ENCODE assay signal across 1 cellular context in the genomic region with DNA sequence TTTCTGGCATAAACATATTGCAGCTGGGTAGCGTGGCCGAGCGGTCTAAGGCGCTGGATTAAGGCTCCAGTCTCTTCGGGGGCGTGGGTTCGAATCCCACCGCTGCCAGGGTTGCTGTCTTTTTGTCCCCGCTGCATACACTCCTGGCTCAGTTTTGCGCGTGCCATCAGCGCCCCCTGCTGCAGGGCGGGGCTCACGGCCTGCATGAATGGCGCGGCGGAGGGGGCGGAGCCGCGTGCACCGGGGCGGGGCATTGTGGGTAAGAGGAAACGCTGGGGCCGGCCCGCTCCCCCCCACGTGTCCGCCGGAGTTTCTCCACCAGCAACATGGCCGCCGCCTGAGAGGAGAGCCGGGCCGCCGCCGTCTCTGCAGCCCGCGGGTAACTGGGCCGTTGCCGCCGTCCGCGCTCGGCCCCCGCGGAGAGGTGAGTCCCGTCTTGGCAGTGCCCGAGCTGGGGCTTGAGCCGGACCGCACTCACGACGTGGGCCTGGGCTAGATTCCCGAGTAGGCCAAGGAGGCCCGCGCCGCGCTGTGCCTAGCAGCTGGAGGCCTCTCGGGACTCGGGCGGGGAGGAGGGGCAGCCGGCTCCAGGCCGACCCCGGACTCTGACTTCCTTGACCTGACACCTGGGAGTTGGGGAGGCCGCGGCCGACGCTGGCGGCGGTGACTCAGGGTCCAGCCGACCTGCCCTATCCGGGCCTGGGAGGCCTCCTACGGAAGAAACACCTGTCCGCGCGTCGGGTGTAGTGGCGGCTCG.
TF ChIP-seq lines count a peak whose summit lies in the region.

POLR3E (plus strand) TSS at position 296 of the 757 bp plus-strand sequence. CDS start 5,560 bp downstream, outside the sequence.

TF ChIP-seq in HEK293, 187 proteins besides CTCF, POLR2A, EP300 and RAD21 (continued from another document and continues in another):
- no peak for TF ChIP-seq BCL6B (tag by site-specific recombination; IDR thresholded peaks at IDR 0.05)
- TF ChIP-seq TSHZ1 (tag by site-specific recombination; IDR thresholded peaks at IDR 0.05; ENCODE audit: borderline replicate concordance), result peak; percentile 64
- peak; percentile 73 for TF ChIP-seq ZFP69B (tag by site-specific recombination; IDR thresholded peaks at IDR 0.05)
- TF ChIP-seq SETDB1 (IDR thresholded peaks at IDR 0.05; ENCODE audit: insufficient read length, low read length), result no peak
- TF ChIP-seq REPIN1 (tag by site-specific recombination; IDR thresholded peaks at IDR 0.05; ENCODE audit: low read depth), result peak; percentile 78
- no peak for TF ChIP-seq ZNF521 (tag by site-specific recombination; IDR thresholded peaks at IDR 0.05)
- TF ChIP-seq ZNF169 (tag by site-specific recombination; IDR thresholded peaks at IDR 0.05), result no peak
- TF ChIP-seq ZBTB1 (tag by site-specific recombination; IDR thresholded peaks at IDR 0.05), result no peak
- no peak for TF ChIP-seq ZNF426 (tag by site-specific recombination; IDR thresholded peaks at IDR 0.05)
- TF ChIP-seq, protein P1, sequence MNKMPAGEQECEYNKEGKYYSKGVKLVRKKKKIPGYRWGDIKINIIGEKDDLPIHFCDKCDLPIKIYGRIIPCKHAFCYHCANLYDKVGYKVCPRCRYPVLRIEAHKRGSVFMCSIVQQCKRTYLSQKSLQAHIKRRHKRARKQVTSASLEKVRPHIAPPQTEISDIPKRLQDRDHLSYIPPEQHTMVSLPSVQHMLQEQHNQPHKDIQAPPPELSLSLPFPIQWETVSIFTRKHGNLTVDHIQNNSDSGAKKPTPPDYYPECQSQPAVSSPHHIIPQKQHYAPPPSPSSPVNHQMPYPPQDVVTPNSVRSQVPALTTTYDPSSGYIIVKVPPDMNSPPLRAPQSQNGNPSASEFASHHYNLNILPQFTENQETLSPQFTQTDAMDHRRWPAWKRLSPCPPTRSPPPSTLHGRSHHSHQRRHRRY (tag by site-specific recombination; IDR thresholded peaks at IDR 0.05), result no peak
- no peak; the same call in 1 of the 2 replicates for TF ChIP-seq ZNF146 (tag by site-specific recombination; IDR thresholded peaks at IDR 0.05)
- no peak for TF ChIP-seq ZNF202 (tag by site-specific recombination; IDR thresholded peaks at IDR 0.05; ENCODE audit: borderline replicate concordance)
- 0 out of 2 replicates have a peak, but pooled peaks have one; percentile 29 for TF ChIP-seq ZBTB48 (tag by site-specific recombination; IDR thresholded peaks at IDR 0.05)
- TF ChIP-seq ZNF776 (tag by site-specific recombination; IDR thresholded peaks at IDR 0.05; ENCODE audit: borderline replicate concordance), result no peak
- TF ChIP-seq GLI2 (tag by site-specific recombination; IDR thresholded peaks at IDR 0.05; ENCODE audit: borderline replicate concordance, low read depth), result no peak
- no peak for TF ChIP-seq ZNF350 (tag by site-specific recombination; IDR thresholded peaks at IDR 0.05)
- TF ChIP-seq FEZF1 (tag by site-specific recombination; IDR thresholded peaks at IDR 0.05), result no peak
- TF ChIP-seq ZNF18 (tag by site-specific recombination; IDR thresholded peaks at IDR 0.05), result 0 out of 2 replicates have a peak, but pooled peaks have one; percentile 37
- peak; percentile 86 for TF ChIP-seq INSM2 (tag by site-specific recombination; IDR thresholded peaks at IDR 0.05)
- peak; percentile 50; the same call in 1 of the 2 replicates for TF ChIP-seq MEIS1 (CRISPR knock-in tag; IDR thresholded peaks at IDR 0.05; ENCODE audit: borderline replicate concordance)
- TF ChIP-seq GLIS2 (tag by site-specific recombination; IDR thresholded peaks at IDR 0.05), result peak; percentile 86
- TF ChIP-seq ZNF670 (tag by site-specific recombination; IDR thresholded peaks at IDR 0.05; ENCODE audit: low read depth), result no peak
- TF ChIP-seq MZF1 (tag by site-specific recombination; IDR thresholded peaks at IDR 0.05; ENCODE audit: borderline replicate concordance), result no peak
- no peak for TF ChIP-seq ZNF248 (tag by site-specific recombination; IDR thresholded peaks at IDR 0.05)
- TF ChIP-seq, protein P2, sequence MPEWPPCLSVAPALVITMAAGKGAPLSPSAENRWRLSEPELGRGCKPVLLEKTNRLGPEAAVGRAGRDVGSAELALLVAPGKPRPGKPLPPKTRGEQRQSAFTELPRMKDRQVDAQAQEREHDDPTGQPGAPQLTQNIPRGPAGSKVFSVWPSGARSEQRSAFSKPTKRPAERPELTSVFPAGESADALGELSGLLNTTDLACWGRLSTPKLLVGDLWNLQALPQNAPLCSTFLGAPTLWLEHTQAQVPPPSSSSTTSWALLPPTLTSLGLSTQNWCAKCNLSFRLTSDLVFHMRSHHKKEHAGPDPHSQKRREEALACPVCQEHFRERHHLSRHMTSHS (tag by site-specific recombination; IDR thresholded peaks at IDR 0.05), result no peak
- no peak for TF ChIP-seq ZNF560 (tag by site-specific recombination; IDR thresholded peaks at IDR 0.05; ENCODE audit: borderline replicate concordance)
- TF ChIP-seq ZNF677 (tag by site-specific recombination; IDR thresholded peaks at IDR 0.05), result no peak; the same call in 1 of the 2 replicates
- no peak for TF ChIP-seq ZNF701 (tag by site-specific recombination; IDR thresholded peaks at IDR 0.05)
- TF ChIP-seq ZNF423 (tag by site-specific recombination; IDR thresholded peaks at IDR 0.05), result no peak
- TF ChIP-seq ZNF510 (tag by site-specific recombination; IDR thresholded peaks at IDR 0.05; ENCODE audit: insufficient replicate concordance), result no peak
- peak; percentile 67; the same call in 1 of the 2 replicates for TF ChIP-seq ZSCAN23 (tag by site-specific recombination; IDR thresholded peaks at IDR 0.05)
- no peak for TF ChIP-seq ZNF404 (tag by site-specific recombination; IDR thresholded peaks at IDR 0.05)
- TF ChIP-seq, protein P3, sequence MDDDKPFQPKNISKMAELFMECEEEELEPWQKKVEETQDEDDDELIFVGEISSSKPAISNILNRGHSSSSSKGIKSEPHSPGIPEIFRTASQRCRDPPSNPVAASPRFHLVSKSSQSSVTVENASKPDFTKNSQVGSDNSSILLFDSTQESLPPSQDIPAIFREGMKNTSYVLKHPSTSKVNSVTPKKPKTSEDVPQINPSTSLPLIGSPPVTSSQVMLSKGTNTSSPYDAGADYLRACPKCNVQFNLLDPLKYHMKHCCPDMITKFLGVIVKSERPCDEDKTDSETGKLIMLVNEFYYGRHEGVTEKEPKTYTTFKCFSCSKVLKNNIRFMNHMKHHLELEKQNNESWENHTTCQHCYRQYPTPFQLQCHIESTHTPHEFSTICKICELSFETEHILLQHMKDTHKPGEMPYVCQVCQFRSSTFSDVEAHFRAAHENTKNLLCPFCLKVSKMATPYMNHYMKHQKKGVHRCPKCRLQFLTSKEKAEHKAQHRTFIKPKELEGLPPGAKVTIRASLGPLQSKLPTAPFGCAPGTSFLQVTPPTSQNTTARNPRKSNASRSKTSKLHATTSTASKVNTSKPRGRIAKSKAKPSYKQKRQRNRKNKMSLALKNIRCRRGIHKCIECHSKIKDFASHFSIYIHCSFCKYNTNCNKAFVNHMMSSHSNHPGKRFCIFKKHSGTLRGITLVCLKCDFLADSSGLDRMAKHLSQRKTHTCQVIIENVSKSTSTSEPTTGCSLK (tag by site-specific recombination; IDR thresholded peaks at IDR 0.05), result no peak
- TF ChIP-seq ZSCAN30 (tag by site-specific recombination; IDR thresholded peaks at IDR 0.05), result peak; percentile 99
- no peak; the same call in 1 of the 2 replicates for TF ChIP-seq HIC1 (tag by site-specific recombination; IDR thresholded peaks at IDR 0.05)
- TF ChIP-seq ZNF707 (tag by site-specific recombination; IDR thresholded peaks at IDR 0.05), result no peak
- 0 out of 2 replicates have a peak, but pooled peaks have one; percentile 6 for TF ChIP-seq ZNF596 (tag by site-specific recombination; IDR thresholded peaks at IDR 0.05)
- peak; percentile 97 for TF ChIP-seq ZNF501 (tag by site-specific recombination; IDR thresholded peaks at IDR 0.05)
- peak; percentile 73 for TF ChIP-seq KLF7 (tag by site-specific recombination; IDR thresholded peaks at IDR 0.05; ENCODE audit: borderline replicate concordance)
- TF ChIP-seq PRDM4 (tag by site-specific recombination; IDR thresholded peaks at IDR 0.05), result 0 out of 2 replicates have a peak, but pooled peaks have one; percentile 30
- peak; percentile 97 for TF ChIP-seq ZNF324 (tag by site-specific recombination; IDR thresholded peaks at IDR 0.05)
- peak; percentile 67; the same call in 1 of the 2 replicates for TF ChIP-seq OVOL3 (tag by site-specific recombination; IDR thresholded peaks at IDR 0.05)
